Comparison of ENCODE assay signal across 17 cellular contexts in genomic region chr10:28082316-28082715, GRCh38.
DNase-seq lines count a peak whose midpoint lies in the region; FAIRE-seq and TF ChIP-seq lines count a peak whose summit lies in the region.
"Had no signal": no experiment of that assay in that cellular context is flagged by ENCODE, and none has a peak within 500 bp of the region (broad histone marks: within the 10 kb centered on the region; RNA-seq: fewer than 3 reads in every experiment).

No MANE protein-coding gene starts in this region.

- intact Hi-C loops in dorsolateral prefrontal cortex (cut with DNase I): no loop called here

- no peak overlapping the region for H3K27ac ChIP-seq in dorsolateral prefrontal cortex

- H3K36me3 Mint-ChIP-seq in HFFc6 (ENCODE audit: low read depth): peaks cover 62% of the 10 kb centered on the region

- peaks cover 52% of the 10 kb centered on the region for H3K4me1 Mint-ChIP-seq in HFFc6 (ENCODE audit: low read depth)
- H3K4me1 Mint-ChIP-seq: CD14-positive monocyte, GM23338 had no signal

- H3K27ac Mint-ChIP-seq in HFFc6: peak overlapping the region; percentile 42
- H3K27ac Mint-ChIP-seq: CD8-positive, alpha-beta T cell; GM23338 had no signal

- H3K27me3 Mint-ChIP-seq in HFFc6 (ENCODE audit: insufficient read depth): peaks cover 2% of the 10 kb centered on the region

- no peak overlapping the region for H3K4me3 Mint-ChIP-seq in HFFc6
- H3K4me3 Mint-ChIP-seq: CD14-positive monocyte; CD8-positive, alpha-beta T cell; GM23338 had no signal

- peaks cover 16% of the 10 kb centered on the region for H3K9me3 Mint-ChIP-seq in HFFc6
- H3K9me3 Mint-ChIP-seq: CD8-positive, alpha-beta T cell had no signal

- H3K27me3 ChIP-seq in dorsolateral prefrontal cortex: no peaks in the 10 kb centered on the region

- peak; percentile 42 for DNase-seq in EL
- DNase-seq in HFFc6: no peak
- DNase-seq in RCC 7860 (ENCODE audit: low spot score): peak; percentile 33
- DNase-seq in kidney tubule cell (ENCODE audit: low spot score): peak; percentile 30
- DNase-seq in stimulated activated naive CD4-positive, alpha-beta T cell (lab: John Stamatoyannopoulos, UW): no peak
- DNase-seq in DMS 273 treated with DMSO at 0.1 percent for 48 hours (lab: John Stamatoyannopoulos, UW): no peak
- no peak for DNase-seq in dorsolateral prefrontal cortex
- DNase-seq: CD8-positive, alpha-beta T cell; COR-L47; DND-41; H7 had no signal

- TF ChIP-seq CTCF in HFFc6 (IDR thresholded peaks at IDR 0.05) (no peak), dorsolateral prefrontal cortex (IDR thresholded peaks at IDR 0.05 in 54 of 56, conservative IDR thresholded peaks at IDR 0.05 in 2 of 56; ENCODE audit: low read depth in 1 of 56, partially characterized antibody in 56 of 56) (no peak)

- FAIRE-seq in RCC 7860 (lab: Jason Lieb, UNC): no peak
- FAIRE-seq: D721Med, GM12878, GM18507, K562 had no signal

- H3K4me3 ChIP-seq in dorsolateral prefrontal cortex: no peak overlapping the region
- H3K4me3 ChIP-seq: GM12878, GM23338, K562 had no signal

Comparison
In these comparisons a context has a peak if more than half of its experiments do, and no peak if none do; other contexts are left out.
1. DNase-seq: peak in EL (single experiment), RCC 7860 (single experiment) and kidney tubule cell (single experiment); none in HFFc6 (single experiment), stimulated activated naive CD4-positive, alpha-beta T cell (0 of 6), DMS 273 treated with DMSO at 0.1 percent for 48 hours (single experiment) and dorsolateral prefrontal cortex (0 of 10).